Comparison of ENCODE assay signal across 18 cellular contexts in genomic region chr14:77128414-77128891, GRCh38. TPM values are rescaled to one million over a fixed set of nuclear protein-coding genes. Genes with fewer than 3 reads are reported as not detected.
DNase-seq lines count a peak whose midpoint lies in the region; ATAC-seq, FAIRE-seq and TF ChIP-seq lines count a peak whose summit lies in the region.
"Had no signal": no experiment of that assay in that cellular context is flagged by ENCODE, and none has a peak within 500 bp of the region (broad histone marks: within the 10 kb centered on the region; RNA-seq: fewer than 3 reads in every experiment).

No MANE protein-coding gene starts in this region.

- no peak for TF ChIP-seq EP300 in Ishikawa (IDR thresholded peaks at IDR 0.05; ENCODE audit: borderline replicate concordance)

- intact Hi-C loops in Right ventricle myocardium superior (cut with DNase I) = no loop called here

- no peaks in the 10 kb centered on the region for H3K36me3 Mint-ChIP-seq in mesothelial cell of epicardium
- H3K36me3 Mint-ChIP-seq in activated T-helper 17 cell treated with anti-CD3 and anti-CD28 coated beads, Interleukin-2, amount 50 U/mL, for 72 hours (ENCODE audit: low read depth) = no peaks in the 10 kb centered on the region

- TF ChIP-seq CTCF in bronchial epithelial cell (IDR thresholded peaks at IDR 0.05; ENCODE audit: insufficient read depth, low read length, severe bottlenecking) (no peak), mesothelial cell of epicardium (IDR thresholded peaks at IDR 0.05; ENCODE audit: unreplicated experiment) (no peak)

- H3K9me3 Mint-ChIP-seq in mesothelial cell of epicardium = no peaks in the 10 kb centered on the region
- no peaks in the 10 kb centered on the region for H3K9me3 Mint-ChIP-seq in activated T-helper 17 cell treated with anti-CD3 and anti-CD28 coated beads, Interleukin-2, amount 50 U/mL, for 72 hours
- H3K9me3 Mint-ChIP-seq: activated CD4-positive, alpha-beta memory T cell treated with anti-CD3 and anti-CD28 coated beads, Interleukin-2, amount 10 ng/mL, durations not matched to agents 7 days and 5 days; activated T-helper 1 cell treated with anti-CD3 and anti-CD28 coated beads, Interleukin-12 subunit alpha, Interleukin-12 subunit beta, Interleukin-2, Interleukin-4 antibody, amounts not matched to agents 30 ng/mL and 10 ng/mL and 1 ng/mL, durations not matched to agents 14 hours and 24 hours and 36 hours had no signal

- peaks cover 94% of the 10 kb centered on the region for H3K27me3 Mint-ChIP-seq in mesothelial cell of epicardium (ENCODE audit: low read depth)
- H3K27me3 Mint-ChIP-seq in activated T-helper 17 cell treated with anti-CD3 and anti-CD28 coated beads, Interleukin-2, amount 50 U/mL, for 72 hours = peaks cover 33% of the 10 kb centered on the region

- H3K4me1 Mint-ChIP-seq in mesothelial cell of epicardium = peaks cover 21% of the 10 kb centered on the region
- H3K4me1 Mint-ChIP-seq in activated T-helper 17 cell treated with anti-CD3 and anti-CD28 coated beads, Interleukin-2, amount 50 U/mL, for 72 hours = peaks cover 5% of the 10 kb centered on the region

- H3K27me3 ChIP-seq in bronchial epithelial cell (ENCODE audit: control insufficient read depth, insufficient read depth, low read length) = peaks cover 15% of the 10 kb centered on the region

- no peak for ATAC-seq in HG02885 (IDR thresholded peaks at IDR 0.05; ENCODE audit: poor library complexity, unreplicated experiment)
- no peak for ATAC-seq in Right ventricle myocardium superior (ENCODE audit: poor library complexity)
- ATAC-seq in activated T-helper 17 cell treated with anti-CD3 and anti-CD28 coated beads, Interleukin-2, amount 50 U/mL, for 72 hours (replicated peaks) = no peak
- ATAC-seq: heart left ventricle had no signal

- no peak for TF ChIP-seq RAD21 in Ishikawa (IDR thresholded peaks at IDR 0.05; ENCODE audit: low read depth)

- no peak for FAIRE-seq in bronchial epithelial cell (lab: Jason Lieb, UNC)
- FAIRE-seq: TTC549 had no signal

- H3K27ac Mint-ChIP-seq in mesothelial cell of epicardium = peak overlapping the region; percentile 27
- no peak overlapping the region for H3K27ac Mint-ChIP-seq in activated T-helper 17 cell treated with anti-CD3 and anti-CD28 coated beads, Interleukin-2, amount 50 U/mL, for 72 hours
- H3K27ac Mint-ChIP-seq: activated CD4-positive, alpha-beta memory T cell treated with anti-CD3 and anti-CD28 coated beads, Interleukin-2, amount 10 ng/mL, durations not matched to agents 7 days and 5 days; activated T-helper 1 cell treated with anti-CD3 and anti-CD28 coated beads, Interleukin-12 subunit alpha, Interleukin-12 subunit beta, Interleukin-2, Interleukin-4 antibody, amounts not matched to agents 30 ng/mL and 10 ng/mL and 1 ng/mL, durations not matched to agents 14 hours and 24 hours and 36 hours; B cell had no signal

- DNase-seq in NCI-H2171 treated with DMSO at 0.1 percent for 48 hours (lab: John Stamatoyannopoulos, UW) (peak; percentile 34), bronchial epithelial cell (ENCODE audit: low read depth) (peak; percentile 73), mesothelial cell of epicardium (ENCODE audit: low spot score in 2 of 2, unreplicated experiment in 2 of 2) (no peak), Right ventricle myocardium superior (no peak), inferior parietal cortex (ENCODE audit: extremely low spot score) (no peak)
- DNase-seq: activated CD4-positive, alpha-beta memory T cell treated with anti-CD3 and anti-CD28 coated beads, Interleukin-2, amount 10 ng/mL, durations not matched to agents 7 days and 5 days; colonic mucosa; heart left ventricle; Karpas-422; NCI-H2029 had no signal

- H3K4me3 ChIP-seq in bronchial epithelial cell (ENCODE audit: low read depth, low read length) = no peak overlapping the region
- H3K4me3 ChIP-seq: colonic mucosa, heart left ventricle, suprapubic skin had no signal

- no peaks in the 10 kb centered on the region for H3K36me3 ChIP-seq in bronchial epithelial cell (ENCODE audit: control insufficient read depth, insufficient read depth, low read length)
- H3K36me3 ChIP-seq: colonic mucosa, heart left ventricle, neutrophil, suprapubic skin had no signal

- H3K4me3 Mint-ChIP-seq in mesothelial cell of epicardium = no peak overlapping the region
- H3K4me3 Mint-ChIP-seq in activated T-helper 17 cell treated with anti-CD3 and anti-CD28 coated beads, Interleukin-2, amount 50 U/mL, for 72 hours = no peak overlapping the region
- H3K4me3 Mint-ChIP-seq: activated CD4-positive, alpha-beta memory T cell treated with anti-CD3 and anti-CD28 coated beads, Interleukin-2, amount 10 ng/mL, durations not matched to agents 7 days and 5 days; activated T-helper 1 cell treated with anti-CD3 and anti-CD28 coated beads, Interleukin-12 subunit alpha, Interleukin-12 subunit beta, Interleukin-2, Interleukin-4 antibody, amounts not matched to agents 30 ng/mL and 10 ng/mL and 1 ng/mL, durations not matched to agents 14 hours and 24 hours and 36 hours; B cell had no signal

TF ChIP-seq in Ishikawa, 13 proteins besides CTCF, POLR2A, EP300 and RAD21:
- TF ChIP-seq NFIC (IDR thresholded peaks at IDR 0.05) = peak; percentile 61
- no peak for TF ChIP-seq REST (IDR thresholded peaks at IDR 0.05; ENCODE audit: low read depth)
- peak; percentile 31; the same call in 1 of the 2 replicates for TF ChIP-seq TEAD4 (IDR thresholded peaks at IDR 0.05)
TF ChIP-seq in Ishikawa: peak in this region for 2.

RNA-seq across cellular contexts. Expression of gene ZDHHC22, which starts 13.1 kb away (rescaled TPM):
- total RNA-seq in bronchial epithelial cell (not detected in 2 replicates), mesothelial cell of epicardium (not detected in 3 replicates), Right ventricle myocardium superior (not detected)
- total RNA-seq in activated T-helper 17 cell treated with anti-CD3 and anti-CD28 coated beads, Interleukin-2, amount 50 U/mL, for 72 hours = not detected
- total RNA-seq: activated CD4-positive, alpha-beta memory T cell treated with anti-CD3 and anti-CD28 coated beads, Interleukin-2, amount 10 ng/mL, durations not matched to agents 7 days and 5 days; activated T-helper 1 cell treated with anti-CD3 and anti-CD28 coated beads, Interleukin-12 subunit alpha, Interleukin-12 subunit beta, Interleukin-2, Interleukin-4 antibody, amounts not matched to agents 30 ng/mL and 10 ng/mL and 1 ng/mL, durations not matched to agents 14 hours and 24 hours and 36 hours; B cell; suprapubic skin had no signal

RNA-seq across cellular contexts. Expression of gene CIPC, which starts 30.4 kb away (rescaled TPM):
- total RNA-seq in bronchial epithelial cell = 9.7 and 14.5 TPM in 2 replicates
- total RNA-seq in mesothelial cell of epicardium = 21.9 to 22.9 TPM (median 22.4 TPM) in 3 replicates
- 64.1 TPM for total RNA-seq in Right ventricle myocardium superior
- total RNA-seq in activated T-helper 17 cell treated with anti-CD3 and anti-CD28 coated beads, Interleukin-2, amount 50 U/mL, for 72 hours = 10 to 100 TPM in 1 of 2 donors, 1 to 10 TPM in 1; 8.5 to 11.8 TPM

RNA-seq across cellular contexts. Expression of gene TMEM63C, which starts 53.1 kb away (rescaled TPM):
- total RNA-seq in bronchial epithelial cell = 0.79 and 4.5 TPM in 2 replicates
- total RNA-seq in mesothelial cell of epicardium = 6.2 to 7.7 TPM (median 7.0 TPM) in 3 replicates
- 2.9 TPM for total RNA-seq in Right ventricle myocardium superior
- under 1 TPM; 0.04 to 0.64 TPM for total RNA-seq in activated T-helper 17 cell treated with anti-CD3 and anti-CD28 coated beads, Interleukin-2, amount 50 U/mL, for 72 hours

Comparison
In these comparisons a context has a peak if more than half of its experiments do, and no peak if none do; other contexts are left out.
1. DNase-seq: peak in NCI-H2171 treated with DMSO at 0.1 percent for 48 hours (single experiment) and bronchial epithelial cell (single experiment); none in mesothelial cell of epicardium (0 of 2), Right ventricle myocardium superior (single experiment) and inferior parietal cortex (single experiment).